8 cellular contexts compared by ENCODE assay signal in genomic region chr1:210232524-210233215, GRCh38. TPM values are rescaled to one million over a fixed set of nuclear protein-coding genes. Genes with fewer than 3 reads are reported as not detected.
A peak's percentile ranks its signal among the peaks of the same experiment; 100 is the strongest.
DNase-seq lines count a peak whose midpoint lies in the region; ATAC-seq and TF ChIP-seq lines count a peak whose summit lies in the region.

Gene SERTAD4, plus strand, starts transcription at chr1:210232796. Its CDS starts 5,165 bp downstream, at chr1:210237961.

- no peak within 1 kb of the TSS for H3K9ac ChIP-seq in endodermal cell (ENCODE audit: extremely low read depth, low read length, poor library complexity, severe bottlenecking)
- peak within 1 kb of the TSS; percentile 78 for H3K9ac ChIP-seq in mesendoderm (ENCODE audit: low read length)

- WGBS in endodermal cell (ENCODE audit: insufficient coverage in 1 of 2, insufficient read length in 1 of 2), 2 experiments = 0% methylated on average over 3 to 78 of the region's 79 CpGs
- no CpG with 5 or more reads among the region's 79 CpGs for WGBS in mesendoderm (ENCODE audit: extremely low coverage, insufficient coverage, low lambda C conversion rate)
- 1 to 2% methylated on average over 36 to 40 of the region's 79 CpGs for WGBS in tibial nerve, 2 donors

- H2AK5ac ChIP-seq in mesendoderm (ENCODE audit: low read length) = no peak within 1 kb of the TSS

- POLR2A ChIA-PET in RWPE1 (lab: Yijun Ruan, JAX; ENCODE audit: low non-redundant PET) = no interaction called here

- H3K27me3 Mint-ChIP-seq in endodermal cell (ENCODE audit: insufficient read depth) = peaks cover 61% of the 10 kb centered on the region

- no peaks in the 10 kb centered on the region for H3K79me2 ChIP-seq in ACC112 (ENCODE audit: control insufficient read depth, insufficient read depth, low read length, unreplicated experiment)
- H3K79me2 ChIP-seq in mesendoderm (ENCODE audit: control insufficient read depth, insufficient read depth, low read length) = no peaks in the 10 kb centered on the region

- no peaks in the 10 kb centered on the region for H3K36me3 ChIP-seq in ACC112 (ENCODE audit: insufficient read depth, low read length)
- H3K36me3 ChIP-seq in H7 (replicated peaks; ENCODE audit: control insufficient read depth, insufficient read depth, low read length) = no peaks in the 10 kb centered on the region
- no peaks in the 10 kb centered on the region for H3K36me3 ChIP-seq in endodermal cell (ENCODE audit: control insufficient read depth, insufficient read depth, low read length)
- no peaks in the 10 kb centered on the region for H3K36me3 ChIP-seq in mesendoderm (ENCODE audit: control insufficient read depth, insufficient read depth, low read length)
- H3K36me3 ChIP-seq in tibial nerve = no peaks in the 10 kb centered on the region

- H4K8ac ChIP-seq in mesendoderm (ENCODE audit: low read depth, low read length) = peak within 1 kb of the TSS; percentile 70

- no peaks in the 10 kb centered on the region for H3K9me3 ChIP-seq in endodermal cell (ENCODE audit: control insufficient read depth, low read length)
- no peaks in the 10 kb centered on the region for H3K9me3 ChIP-seq in tibial nerve

- peak within 1 kb of the TSS; percentile 77 for H2AFZ ChIP-seq in ACC112 (ENCODE audit: low read length, unreplicated experiment)

- ATAC-seq in HG02852 (IDR thresholded peaks at IDR 0.05; ENCODE audit: unreplicated experiment) (no peak), GM18907 (IDR thresholded peaks at IDR 0.05; ENCODE audit: unreplicated experiment) (no peak)

- no peak within 1 kb of the TSS for H3K27ac Mint-ChIP-seq in endodermal cell

- no peak within 1 kb of the TSS for H4K5ac ChIP-seq in mesendoderm (ENCODE audit: low read length)

- no peak within 1 kb of the TSS for H2BK5ac ChIP-seq in mesendoderm (ENCODE audit: low read length)

- peaks cover 4% of the 10 kb centered on the region for H3K4me1 Mint-ChIP-seq in endodermal cell

- no peak for TF ChIP-seq EP300 in tibial nerve (IDR thresholded peaks at IDR 0.05)

- no peak for TF ChIP-seq POLR2A in tibial nerve (IDR thresholded peaks at IDR 0.05)

- H3K27ac ChIP-seq in ACC112 (ENCODE audit: low read depth, low read length) (peak within 1 kb of the TSS; percentile 41; the same call in 1 of the 2 replicates), RWPE1 (peak within 1 kb of the TSS; percentile 95), endodermal cell (ENCODE audit: low read depth, low read length) (peak within 1 kb of the TSS; percentile 53), mesendoderm (ENCODE audit: low read depth, low read length) (peak within 1 kb of the TSS; percentile 83), tibial nerve (peak within 1 kb of the TSS; percentile 16 to 81 (median 68))

- H3K4me3 Mint-ChIP-seq in endodermal cell = peak within 1 kb of the TSS; percentile 53

- peak within 1 kb of the TSS; percentile 63 for H3K4ac ChIP-seq in mesendoderm (ENCODE audit: low read depth, low read length)

- CTCF ChIA-PET in RWPE1 (lab: Yijun Ruan, JAX) = no interaction called here

- peak within 1 kb of the TSS; percentile 89 for H3K23ac ChIP-seq in mesendoderm (ENCODE audit: low read length)

- H3K4me3 ChIP-seq in ACC112 (ENCODE audit: low read depth, low read length) (peak within 1 kb of the TSS; percentile 83), H7 (ENCODE audit: insufficient read depth, low read depth, low read length) (peak within 1 kb of the TSS; percentile 65), endodermal cell (ENCODE audit: low read length) (peak within 1 kb of the TSS; percentile 77), mesendoderm (ENCODE audit: low read length) (peak within 1 kb of the TSS; percentile 74), tibial nerve (peak within 1 kb of the TSS; percentile 46 to 76 (median 52))

- H3K79me1 ChIP-seq in mesendoderm (ENCODE audit: low read length) = no peaks in the 10 kb centered on the region

- no peaks in the 10 kb centered on the region for H3K9me3 Mint-ChIP-seq in endodermal cell

- H2BK120ac ChIP-seq in mesendoderm (ENCODE audit: low read depth, low read length) = peak within 1 kb of the TSS; percentile 69

- H3K56ac ChIP-seq in mesendoderm (ENCODE audit: low read length) = peak within 1 kb of the TSS; percentile 93

- H3K27me3 ChIP-seq in ACC112 (ENCODE audit: insufficient read depth, low read length) = peaks cover 13% of the 10 kb centered on the region
- H3K27me3 ChIP-seq in H7 (ENCODE audit: control insufficient read depth, insufficient read depth, low read length) = peaks cover 42% of the 10 kb centered on the region
- peaks cover 66% of the 10 kb centered on the region for H3K27me3 ChIP-seq in endodermal cell (ENCODE audit: control insufficient read depth, insufficient read depth, low read length, poor library complexity, severe bottlenecking)
- H3K27me3 ChIP-seq in mesendoderm (ENCODE audit: insufficient read depth, low read length, poor library complexity) = no peaks in the 10 kb centered on the region
- H3K27me3 ChIP-seq in tibial nerve = peaks cover 0 to 3% of the 10 kb centered on the region in 2 donors

- H3K18ac ChIP-seq in mesendoderm (ENCODE audit: low read length) = peak within 1 kb of the TSS; percentile 9

- H3K4me2 ChIP-seq in mesendoderm (ENCODE audit: low read length) = peak within 1 kb of the TSS; percentile 87

- TF ChIP-seq CTCF in RWPE1 (conservative IDR thresholded peaks at IDR 0.05; ENCODE audit: low read depth) = no peak
- no peak for TF ChIP-seq CTCF in endodermal cell (conservative IDR thresholded peaks at IDR 0.05)
- TF ChIP-seq CTCF in tibial nerve (IDR thresholded peaks at IDR 0.05) = no peak

- peaks cover 31% of the 10 kb centered on the region for H3K4me1 ChIP-seq in ACC112 (ENCODE audit: control insufficient read depth, insufficient read depth, low read length, unreplicated experiment)
- no peaks in the 10 kb centered on the region for H3K4me1 ChIP-seq in endodermal cell (ENCODE audit: control insufficient read depth, insufficient read depth, low read length)
- peaks cover 3% of the 10 kb centered on the region for H3K4me1 ChIP-seq in mesendoderm (ENCODE audit: control insufficient read depth, low read depth, low read length)
- peaks cover 0 to 52% (median 25%) of the 10 kb centered on the region in 4 donors for H3K4me1 ChIP-seq in tibial nerve

- DNase-seq in H7 (peak; percentile 75), RWPE1 (ENCODE audit: low spot score) (peak; percentile 64), endodermal cell (peak; percentile 78), mesendoderm (peak; percentile 89), tibial nerve (ENCODE audit: low spot score in 2 of 2) (peak in 1 of 2 donors; percentile 11)

- H2BK15ac ChIP-seq in mesendoderm (replicated peaks; ENCODE audit: low read depth) = peak within 1 kb of the TSS; percentile 46

- no peaks in the 10 kb centered on the region for H3K36me3 Mint-ChIP-seq in endodermal cell (ENCODE audit: low read depth)

RNA-seq across cellular contexts. Expression of gene SERTAD4, which starts in this region (rescaled TPM):
- total RNA-seq in H7 (2014; rRNA removed; shearing (Covaris generic)) = 8.7 and 12.0 TPM in 2 replicates
- 1 to 10 TPM in 1 of 2 donors, under 1 TPM in 1; 0.58 to 1.1 TPM for total RNA-seq in endodermal cell
- 9.3 TPM for polyA plus RNA-seq in endodermal cell (2013, experiment 1 of 2)
- polyA plus RNA-seq in endodermal cell (2013, experiment 2 of 2) = 10.6 TPM
- 24.6 TPM for polyA plus RNA-seq in mesendoderm (2013, experiment 1 of 2)
- polyA plus RNA-seq in mesendoderm (2013, experiment 2 of 2) = 23.7 TPM
- total RNA-seq in tibial nerve = 1 to 10 TPM in 2 of 4 donors, under 1 TPM in 2; 0.60 to 1.7 (median 1.0) TPM

Comparison
In these comparisons a context has a peak if more than half of its experiments do, and no peak if none do; other contexts are left out.
1. H3K27ac ChIP-seq: peak in every context shown above with its lines; median percentile 95 in RWPE1; 83 in mesendoderm; 68 in tibial nerve; 53 in endodermal cell; 41 in ACC112.